In genomic region chr13:43356566-43356965, GRCh38 we compare ENCODE assay signal across 19 cellular contexts.
A peak's percentile ranks its signal among the peaks of the same experiment; 100 is the strongest.
DNase-seq lines count a peak whose midpoint lies in the region; TF ChIP-seq lines count a peak whose summit lies in the region.
"Had no signal": no experiment of that assay in that cellular context is flagged by ENCODE, and none has a peak within 500 bp of the region (broad histone marks: within the 10 kb centered on the region; RNA-seq: fewer than 3 reads in every experiment).

No MANE protein-coding gene starts in this region.

- TF ChIP-seq EP300 in tibial nerve (IDR thresholded peaks at IDR 0.05): no peak

- peaks cover 0 to 12% (median 0%) of the 10 kb centered on the region in 3 donors for H3K36me3 ChIP-seq in tibial nerve
- H3K36me3 ChIP-seq: SJSA1 had no signal

- TF ChIP-seq CTCF in AG10803 (conservative IDR thresholded peaks at IDR 0.05; ENCODE audit: low read length): no peak
- TF ChIP-seq CTCF in fibroblast of mammary gland (conservative IDR thresholded peaks at IDR 0.05; ENCODE audit: control insufficient read depth, insufficient read depth, low read depth, low read length): no peak
- no peak for TF ChIP-seq CTCF in tibial nerve (IDR thresholded peaks at IDR 0.05)

- H3K4me1 ChIP-seq in tibial nerve: no peaks in the 10 kb centered on the region

- TF ChIP-seq POLR2A in tibial nerve (IDR thresholded peaks at IDR 0.05): no peak

- DNase-seq in AG10803 (ENCODE audit: low read depth) (peak; percentile 49), HCEC 1CT (peak; percentile 5), NOMO-1 (lab: John Stamatoyannopoulos, UW; ENCODE audit: unreplicated experiment in 2 of 2) (peak; percentile 86 to 88), fibroblast of mammary gland (ENCODE audit: low read depth) (peak; percentile 7), epidermal melanocyte (ENCODE audit: insufficient read length, low spot score) (no peak), tibial nerve (ENCODE audit: low spot score in 2 of 2) (no peak), iPS-NIHi11 (ENCODE audit: low spot score) (no peak)
- no peak for DNase-seq in stimulated activated CD4-positive, alpha-beta T cell treated with anti-CD3 and anti-CD28 coated beads, Interleukin-4, amount 100 ng/mL, for 1 hour
- DNase-seq: activated CD4-positive, CD25-positive, alpha-beta regulatory T cell; activated CD8-positive, alpha-beta T cell treated with anti-CD3 and anti-CD28 coated beads for 36 hours; activated T-cell treated with anti-CD3 and anti-CD28 coated beads, Interleukin-2, amount 50 U/mL, for 48 hours; Calu3; cortex of kidney; KBM-7; NCI-H1417 treated with DMSO at 0.1 percent for 48 hours; NCI-H446; occipital lobe; right cardiac atrium had no signal

- H3K27me3 ChIP-seq in tibial nerve: no peaks in the 10 kb centered on the region
- H3K27me3 ChIP-seq: SJSA1 had no signal

- no peaks in the 10 kb centered on the region for H3K9me3 ChIP-seq in tibial nerve
- H3K9me3 ChIP-seq: SJSA1 had no signal

- WGBS in tibial nerve, 2 donors: 80 to 92% methylated on average over 5 of the region's 5 CpGs

- H3K4me3 ChIP-seq in AG10803 (ENCODE audit: low read length) (no peak overlapping the region), fibroblast of mammary gland (ENCODE audit: control insufficient read depth, low read depth, low read length) (no peak overlapping the region), tibial nerve (no peak overlapping the region)
- H3K4me3 ChIP-seq: SJSA1 had no signal

- no peak overlapping the region for H3K27ac ChIP-seq in tibial nerve
- H3K27ac ChIP-seq: SJSA1 had no signal

Comparison
In these comparisons a context has a peak if more than half of its experiments do, and no peak if none do; other contexts are left out.
1. DNase-seq: peak in AG10803 (single experiment), HCEC 1CT (single experiment), NOMO-1 (2 of 2) and fibroblast of mammary gland (single experiment); none in epidermal melanocyte (single experiment), stimulated activated CD4-positive, alpha-beta T cell treated with anti-CD3 and anti-CD28 coated beads, Interleukin-4, amount 100 ng/mL, for 1 hour (single experiment), tibial nerve (0 of 2) and iPS-NIHi11 (single experiment).